Comparison of ENCODE assay signal across 14 cellular contexts in the genomic region with DNA sequence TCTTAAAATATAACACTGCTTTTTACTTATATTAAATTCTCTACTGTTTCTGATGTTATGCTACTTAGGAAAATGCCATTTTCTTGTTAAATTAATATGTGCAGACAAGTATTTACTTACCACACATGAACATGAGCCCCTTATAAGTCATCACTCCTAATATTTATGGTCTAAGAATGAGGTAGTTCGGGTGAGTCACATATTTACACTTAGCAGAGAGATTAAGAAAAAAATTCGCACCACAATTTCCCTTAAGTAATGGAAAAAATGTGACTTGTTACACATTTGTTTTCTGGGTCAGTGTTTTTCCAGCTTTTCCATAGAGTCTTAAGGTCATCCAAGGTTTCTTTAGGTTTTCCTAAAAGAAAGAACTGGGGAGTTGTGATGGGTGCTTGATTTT.
DNase-seq lines count a peak whose midpoint lies in the region; ATAC-seq, FAIRE-seq and TF ChIP-seq lines count a peak whose summit lies in the region.
"Had no signal": no experiment of that assay in that cellular context is flagged by ENCODE, and none has a peak within 500 bp of the region (broad histone marks: within the 10 kb centered on the region; RNA-seq: fewer than 3 reads in every experiment).

No MANE protein-coding gene starts in this region.

- no peaks in the 10 kb centered on the region for H4K20me1 ChIP-seq in astrocyte (ENCODE audit: insufficient read depth, low read length)

- H3K27me3 Mint-ChIP-seq in astrocyte (ENCODE audit: low read depth, unreplicated experiment) = peaks cover 9% of the 10 kb centered on the region
- peaks cover 2% of the 10 kb centered on the region for H3K27me3 Mint-ChIP-seq in activated T-helper 1 cell treated with anti-CD3 and anti-CD28 coated beads, Interleukin-12 subunit alpha, Interleukin-12 subunit beta, Interleukin-2, Interleukin-4 antibody, amounts not matched to agents 30 ng/mL and 10 ng/mL and 1 ng/mL, durations not matched to agents 14 hours and 24 hours and 36 hours (ENCODE audit: insufficient read depth)

- TF ChIP-seq CTCF in astrocyte (IDR thresholded peaks at IDR 0.05; ENCODE audit: insufficient read depth, low read depth, low read length) = no peak
- no peak for TF ChIP-seq CTCF in gastrocnemius medialis (IDR thresholded peaks at IDR 0.05 in 4 of 5, conservative IDR thresholded peaks at IDR 0.05 in 1 of 5)

- no peaks in the 10 kb centered on the region for H3K36me3 ChIP-seq in astrocyte (ENCODE audit: insufficient read depth, low read length)
- H3K36me3 ChIP-seq in gastrocnemius medialis = no peaks in the 10 kb centered on the region
- H3K36me3 ChIP-seq: SJSA1 had no signal

- no peaks in the 10 kb centered on the region for H3K9me3 Mint-ChIP-seq in astrocyte (ENCODE audit: unreplicated experiment)
- H3K9me3 Mint-ChIP-seq in activated T-helper 1 cell treated with anti-CD3 and anti-CD28 coated beads, Interleukin-12 subunit alpha, Interleukin-12 subunit beta, Interleukin-2, Interleukin-4 antibody, amounts not matched to agents 30 ng/mL and 10 ng/mL and 1 ng/mL, durations not matched to agents 14 hours and 24 hours and 36 hours = no peaks in the 10 kb centered on the region
- H3K9me3 Mint-ChIP-seq: activated CD4-positive, alpha-beta T cell treated with anti-CD3 and anti-CD28 coated beads, Interleukin-2, amount 10 ng/mL, durations not matched to agents 24 days and 14 days; activated naive CD8-positive, alpha-beta T cell treated with anti-CD3 and anti-CD28 coated beads, Interleukin-2, amount 10 ng/mL, durations not matched to agents 7 days and 5 days; naive B cell had no signal

- no peak overlapping the region for H3K4me3 Mint-ChIP-seq in astrocyte (ENCODE audit: unreplicated experiment)
- no peak overlapping the region for H3K4me3 Mint-ChIP-seq in activated T-helper 1 cell treated with anti-CD3 and anti-CD28 coated beads, Interleukin-12 subunit alpha, Interleukin-12 subunit beta, Interleukin-2, Interleukin-4 antibody, amounts not matched to agents 30 ng/mL and 10 ng/mL and 1 ng/mL, durations not matched to agents 14 hours and 24 hours and 36 hours
- H3K4me3 Mint-ChIP-seq: activated CD4-positive, alpha-beta T cell treated with anti-CD3 and anti-CD28 coated beads, Interleukin-2, amount 10 ng/mL, durations not matched to agents 24 days and 14 days; activated naive CD8-positive, alpha-beta T cell treated with anti-CD3 and anti-CD28 coated beads, Interleukin-2, amount 10 ng/mL, durations not matched to agents 7 days and 5 days; naive B cell had no signal

- H3K4me2 ChIP-seq in astrocyte (ENCODE audit: low read length) = peak overlapping the region; percentile 6

- no peak overlapping the region for H3K9ac ChIP-seq in astrocyte (ENCODE audit: low read length)

- no peak overlapping the region for H3K27ac ChIP-seq in astrocyte (ENCODE audit: low read depth, low read length)
- H3K27ac ChIP-seq in gastrocnemius medialis = peak overlapping the region in 3 of 4 donors; percentile 53 to 59 (median 56)
- H3K27ac ChIP-seq: SJSA1 had no signal

- no peaks in the 10 kb centered on the region for H3K36me3 Mint-ChIP-seq in astrocyte (ENCODE audit: low read depth, unreplicated experiment)
- no peaks in the 10 kb centered on the region for H3K36me3 Mint-ChIP-seq in activated T-helper 1 cell treated with anti-CD3 and anti-CD28 coated beads, Interleukin-12 subunit alpha, Interleukin-12 subunit beta, Interleukin-2, Interleukin-4 antibody, amounts not matched to agents 30 ng/mL and 10 ng/mL and 1 ng/mL, durations not matched to agents 14 hours and 24 hours and 36 hours (ENCODE audit: low read depth)
- H3K36me3 Mint-ChIP-seq: activated naive CD8-positive, alpha-beta T cell treated with anti-CD3 and anti-CD28 coated beads, Interleukin-2, amount 10 ng/mL, durations not matched to agents 7 days and 5 days; naive B cell had no signal

- no peaks in the 10 kb centered on the region for H3K79me2 ChIP-seq in astrocyte (ENCODE audit: insufficient read depth, low read length)

- FAIRE-seq in astrocyte (lab: Jason Lieb, UNC) = no peak

- no peak overlapping the region for H3K27ac Mint-ChIP-seq in astrocyte (ENCODE audit: unreplicated experiment)
- no peak overlapping the region for H3K27ac Mint-ChIP-seq in activated T-helper 1 cell treated with anti-CD3 and anti-CD28 coated beads, Interleukin-12 subunit alpha, Interleukin-12 subunit beta, Interleukin-2, Interleukin-4 antibody, amounts not matched to agents 30 ng/mL and 10 ng/mL and 1 ng/mL, durations not matched to agents 14 hours and 24 hours and 36 hours
- H3K27ac Mint-ChIP-seq: activated CD4-positive, alpha-beta T cell treated with anti-CD3 and anti-CD28 coated beads, Interleukin-2, amount 10 ng/mL, durations not matched to agents 24 days and 14 days; activated naive CD8-positive, alpha-beta T cell treated with anti-CD3 and anti-CD28 coated beads, Interleukin-2, amount 10 ng/mL, durations not matched to agents 7 days and 5 days; naive B cell had no signal

- ATAC-seq in Right ventricle myocardium superior (ENCODE audit: poor library complexity) (peak; percentile 64), gastrocnemius medialis (peak; percentile 49 to 57), HG02870 (IDR thresholded peaks at IDR 0.05; ENCODE audit: unreplicated experiment) (no peak)

- no peak overlapping the region for H3K4me3 ChIP-seq in astrocyte (ENCODE audit: insufficient read depth, low read depth, low read length)
- H3K4me3 ChIP-seq in gastrocnemius medialis = no peak overlapping the region
- H3K4me3 ChIP-seq: SJSA1 had no signal

- intact Hi-C loops in Right ventricle myocardium superior (cut with DNase I) = loop anchor here (5.0 kb wide), 1 partner anchor 69 kb away; the partner anchor contains the start of gene RERG
- intact Hi-C loops in gastrocnemius medialis (cut with DNase I; ENCODE audit: low total_unique reads) = no loop called here
- intact Hi-C loops in activated T-helper 1 cell treated with anti-CD3 and anti-CD28 coated beads, Interleukin-12 subunit alpha, Interleukin-12 subunit beta, Interleukin-2, Interleukin-4 antibody, amounts not matched to agents 30 ng/mL and 10 ng/mL and 1 ng/mL, durations not matched to agents 14 hours and 24 hours and 36 hours (cut with micrococcal nuclease) = no loop called here

- TF ChIP-seq POLR2A in gastrocnemius medialis (IDR thresholded peaks at IDR 0.05) = no peak

- H2AFZ ChIP-seq in astrocyte (ENCODE audit: low read depth, low read length) = no peak overlapping the region

- H3K4me1 ChIP-seq in astrocyte (ENCODE audit: insufficient read depth, low read length) (peaks cover 8% of the 10 kb centered on the region), gastrocnemius medialis (peaks cover 0 to 12% of the 10 kb centered on the region in 2 donors)
- H3K4me1 ChIP-seq: SJSA1 had no signal

- in situ Hi-C loops in gastrocnemius medialis (cut with MboI; ENCODE audit: low sequenced_read_pairs in 4 of 4) = loop anchor here in 3 of 4 donors (5.0 to 25.0 kb wide), 5 partner anchors 54 to 122 kb away; partner anchors contain the start of gene RERG (in 1 of the 3)

- DNase-seq in Daoy (ENCODE audit: low read depth) (peak; percentile 50), astrocyte (ENCODE audit: low read depth) (peak; percentile 89), Right ventricle myocardium superior (no peak), gastrocnemius medialis (no peak), GOT3 (lab: John Stamatoyannopoulos, UW) (no peak), foreskin melanocyte (no peak)
- no peak for DNase-seq in activated T-helper 1 cell treated with anti-CD3 and anti-CD28 coated beads, Interleukin-12 subunit alpha, Interleukin-12 subunit beta, Interleukin-2, Interleukin-4 antibody, amounts not matched to agents 30 ng/mL and 10 ng/mL and 1 ng/mL, durations not matched to agents 14 hours and 24 hours and 36 hours (ENCODE audit: low spot score)
- DNase-seq: activated CD4-positive, alpha-beta T cell treated with anti-CD3 and anti-CD28 coated beads, Interleukin-2, amount 10 ng/mL, durations not matched to agents 24 days and 14 days; activated naive CD8-positive, alpha-beta T cell treated with anti-CD3 and anti-CD28 coated beads, Interleukin-2, amount 10 ng/mL, durations not matched to agents 7 days and 5 days; hypothalamus; naive B cell; NCI-H345 had no signal

- H3K9me3 ChIP-seq in astrocyte (ENCODE audit: insufficient read depth, low read depth, low read length) (no peaks in the 10 kb centered on the region), gastrocnemius medialis (no peaks in the 10 kb centered on the region)
- H3K9me3 ChIP-seq: SJSA1 had no signal

- peaks cover 2% of the 10 kb centered on the region for H3K4me1 Mint-ChIP-seq in astrocyte (ENCODE audit: low read depth, unreplicated experiment)
- H3K4me1 Mint-ChIP-seq in activated T-helper 1 cell treated with anti-CD3 and anti-CD28 coated beads, Interleukin-12 subunit alpha, Interleukin-12 subunit beta, Interleukin-2, Interleukin-4 antibody, amounts not matched to agents 30 ng/mL and 10 ng/mL and 1 ng/mL, durations not matched to agents 14 hours and 24 hours and 36 hours (ENCODE audit: low read depth) = no peaks in the 10 kb centered on the region
- H3K4me1 Mint-ChIP-seq: activated CD4-positive, alpha-beta T cell treated with anti-CD3 and anti-CD28 coated beads, Interleukin-2, amount 10 ng/mL, durations not matched to agents 24 days and 14 days; activated naive CD8-positive, alpha-beta T cell treated with anti-CD3 and anti-CD28 coated beads, Interleukin-2, amount 10 ng/mL, durations not matched to agents 7 days and 5 days; naive B cell had no signal

- H3K27me3 ChIP-seq in astrocyte (ENCODE audit: insufficient read depth, low read length) (no peaks in the 10 kb centered on the region), gastrocnemius medialis (no peaks in the 10 kb centered on the region)

Comparison
In these comparisons a context has a peak if more than half of its experiments do, and no peak if none do; other contexts are left out.
1. DNase-seq: peak in Daoy (single experiment) and astrocyte (single experiment); none in Right ventricle myocardium superior (single experiment), gastrocnemius medialis (0 of 2), activated T-helper 1 cell treated with anti-CD3 and anti-CD28 coated beads, Interleukin-12 subunit alpha, Interleukin-12 subunit beta, Interleukin-2, Interleukin-4 antibody, amounts not matched to agents 30 ng/mL and 10 ng/mL and 1 ng/mL, durations not matched to agents 14 hours and 24 hours and 36 hours (single experiment), GOT3 (single experiment) and foreskin melanocyte (single experiment).